In genomic region chr17:42883802-42884553, GRCh38 we compare ENCODE assay signal across 17 cellular contexts. TPM values are rescaled to one million over a fixed set of nuclear protein-coding genes. Genes with fewer than 3 reads are reported as not detected.
"Had no signal": no experiment of that assay in that cellular context is flagged by ENCODE, and none has a peak within 500 bp of the region (broad histone marks: within the 10 kb centered on the region; RNA-seq: fewer than 3 reads in every experiment).

No MANE protein-coding gene starts in this region.

- H3K27me3 ChIP-seq: adrenal gland had no signal

- H3K36me3 ChIP-seq: adrenal gland had no signal

- H3K9me3 ChIP-seq: adrenal gland had no signal

- H3K27ac ChIP-seq: adrenal gland had no signal

- DNase-seq: activated CD4-positive, alpha-beta T cell treated with anti-CD3 and anti-CD28 coated beads, Interleukin-2, amount 10 ng/mL, durations not matched to agents 7 days and 5 days; activated CD4-positive, CD25-positive, alpha-beta regulatory T cell; activated naive CD4-positive, alpha-beta T cell treated with anti-CD3 and anti-CD28 coated beads, Interleukin-2, amount 50 U/mL, for 16 hours; activated T-cell treated with anti-CD3 and anti-CD28 coated beads for 4 hours; adrenal gland; hypothalamus; left colon; stimulated activated CD4-positive, alpha-beta T cell treated with anti-CD3 and anti-CD28 coated beads, Interleukin-15, amount 100 ng/mL, for 24 hours; stimulated activated CD4-positive, alpha-beta T cell treated with anti-CD3 and anti-CD28 coated beads, Interleukin-4, amount 100 ng/mL, for 24 hours had no signal

- ATAC-seq: activated T-helper 17 cell treated with anti-CD3 and anti-CD28 coated beads, Interleukin-2, amount 50 U/mL, for 72 hours; left colon; natural killer cell treated with Interleukin-12 subunit alpha and Interleukin-12 subunit beta and Interleukin-15 and Interleukin-18, amount 100 ng/mL, for 72 hours had no signal

- H3K4me3 ChIP-seq: adrenal gland had no signal

RNA-seq across cellular contexts. Expression of gene G6PC1, which starts 16.6 kb away (rescaled TPM):
- total RNA-seq: activated CD4-positive, alpha-beta T cell treated with anti-CD3 and anti-CD28 coated beads, Interleukin-2, amount 10 ng/mL, durations not matched to agents 7 days and 5 days; activated CD8-positive, alpha-beta memory T cell treated with anti-CD3 and anti-CD28 coated beads for 36 hours; activated T-helper 17 cell treated with anti-CD3 and anti-CD28 coated beads, Interleukin-2, amount 50 U/mL, for 72 hours; glomerular endothelial cell; natural killer cell treated with Interleukin-12 subunit alpha and Interleukin-12 subunit beta and Interleukin-15 and Interleukin-18, amount 100 ng/mL, for 72 hours; osteoblast; skeletal muscle tissue; temporal lobe; ureter had no signal

RNA-seq across cellular contexts. Expression of gene AOC3, which starts 33.0 kb away (rescaled TPM):
- total RNA-seq: osteoblast had no signal
